In genomic region chr16:2956566-2956956, GRCh38 we compare ENCODE assay signal across 18 cellular contexts. TPM values are rescaled to one million over a fixed set of nuclear protein-coding genes. Genes with fewer than 3 reads are reported as not detected.
DNase-seq lines count a peak whose midpoint lies in the region; ATAC-seq and TF ChIP-seq lines count a peak whose summit lies in the region.
"Had no signal": no experiment of that assay in that cellular context is flagged by ENCODE, and none has a peak within 500 bp of the region (broad histone marks: within the 10 kb centered on the region; RNA-seq: fewer than 3 reads in every experiment).

No MANE protein-coding gene starts in this region.

- DNase-seq in GM06990 (ENCODE audit: extremely low read depth, insufficient read length), result peak; percentile 17
- peak; percentile 76 for DNase-seq in posterior vena cava (ENCODE audit: low spot score)
- DNase-seq in activated CD4-positive, alpha-beta T cell treated with anti-CD3 and anti-CD28 coated beads for 36 hours, result no peak
- DNase-seq in hepatic stellate cell (ENCODE audit: low spot score), result no peak
- DNase-seq: DMS79 treated with DMSO at 0.1 percent for 48 hours, HFFc6, NCI-H1092 treated with DMSO at 0.1 percent for 48 hours, NCI-H1436 treated with DMSO at 0.1 percent for 48 hours, NCI-H1930, NCI-H2227 treated with DMSO at 0.1 percent for 48 hours, NCI-H510A treated with DMSO at 0.1 percent for 48 hours, NCI-H748 treated with DMSO at 0.1 percent for 48 hours, SIG-M5, SK-N-SH had no signal

- intact Hi-C loops in dendritic cell treated with granulocyte-macrophage colony-stimulating factor and Interleukin-4, amounts not matched to agents 40 ng/mL and 50 ng/mL, for 4 days (cut with micrococcal nuclease), result no loop called here
- intact Hi-C loops in posterior vena cava (cut with DNase I), result no loop called here
- intact Hi-C loops in activated CD4-positive, alpha-beta T cell treated with anti-CD3 and anti-CD28 coated beads for 36 hours (cut with DNase I, micrococcal nuclease), result no loop called here

- H3K27ac Mint-ChIP-seq in dendritic cell treated with granulocyte-macrophage colony-stimulating factor and Interleukin-4, amounts not matched to agents 40 ng/mL and 50 ng/mL, for 4 days, result peak overlapping the region; percentile 8
- H3K27ac Mint-ChIP-seq in activated CD4-positive, alpha-beta T cell treated with anti-CD3 and anti-CD28 coated beads for 36 hours, result no peak overlapping the region
- H3K27ac Mint-ChIP-seq: HFFc6 had no signal

- H3K27me3 ChIP-seq in GM06990 (replicated peaks; ENCODE audit: control insufficient read depth, insufficient read depth, low read length), result no peaks in the 10 kb centered on the region

- TF ChIP-seq CTCF in GM06990 (IDR thresholded peaks at IDR 0.05; ENCODE audit: insufficient read depth, low read length, poor library complexity, severe bottlenecking), result no peak

- H3K4me3 ChIP-seq in GM06990 (replicated peaks; ENCODE audit: low read depth, low read length), result no peak overlapping the region

- H3K27me3 Mint-ChIP-seq in dendritic cell treated with granulocyte-macrophage colony-stimulating factor and Interleukin-4, amounts not matched to agents 40 ng/mL and 50 ng/mL, for 4 days, result peaks cover 40% of the 10 kb centered on the region
- peaks cover 8% of the 10 kb centered on the region for H3K27me3 Mint-ChIP-seq in activated CD4-positive, alpha-beta T cell treated with anti-CD3 and anti-CD28 coated beads for 36 hours

- no peaks in the 10 kb centered on the region for H3K9me3 ChIP-seq in KOPT-K1 (ENCODE audit: insufficient read depth, low read length, poor library complexity, severe bottlenecking)
- H3K9me3 ChIP-seq: SK-N-SH had no signal

- CTCF ChIA-PET in activated CD4-positive, alpha-beta T cell treated with anti-CD3 and anti-CD28 coated beads for 36 hours (lab: Charles Lee), result no interaction called here

- peak overlapping the region; percentile 41 for H3K27ac ChIP-seq in KOPT-K1 (ENCODE audit: low read depth, low read length, poor library complexity, severe bottlenecking)

- H3K36me3 Mint-ChIP-seq in dendritic cell treated with granulocyte-macrophage colony-stimulating factor and Interleukin-4, amounts not matched to agents 40 ng/mL and 50 ng/mL, for 4 days (ENCODE audit: low read depth), result no peaks in the 10 kb centered on the region
- H3K36me3 Mint-ChIP-seq in activated CD4-positive, alpha-beta T cell treated with anti-CD3 and anti-CD28 coated beads for 36 hours (ENCODE audit: low read depth), result no peaks in the 10 kb centered on the region

- H3K9me3 Mint-ChIP-seq in dendritic cell treated with granulocyte-macrophage colony-stimulating factor and Interleukin-4, amounts not matched to agents 40 ng/mL and 50 ng/mL, for 4 days, result no peaks in the 10 kb centered on the region
- H3K9me3 Mint-ChIP-seq in activated CD4-positive, alpha-beta T cell treated with anti-CD3 and anti-CD28 coated beads for 36 hours (ENCODE audit: low read depth), result no peaks in the 10 kb centered on the region
- H3K9me3 Mint-ChIP-seq: HFFc6 had no signal

- peaks cover 17% of the 10 kb centered on the region for H3K4me1 Mint-ChIP-seq in dendritic cell treated with granulocyte-macrophage colony-stimulating factor and Interleukin-4, amounts not matched to agents 40 ng/mL and 50 ng/mL, for 4 days (ENCODE audit: low read depth)
- peaks cover 3% of the 10 kb centered on the region for H3K4me1 Mint-ChIP-seq in activated CD4-positive, alpha-beta T cell treated with anti-CD3 and anti-CD28 coated beads for 36 hours

- ATAC-seq in activated CD4-positive, alpha-beta T cell treated with anti-CD3 and anti-CD28 coated beads for 36 hours, result no peak
- no peak for ATAC-seq in GM19324 (IDR thresholded peaks at IDR 0.05; ENCODE audit: low FRiP score, unreplicated experiment)

- H3K4me3 Mint-ChIP-seq in dendritic cell treated with granulocyte-macrophage colony-stimulating factor and Interleukin-4, amounts not matched to agents 40 ng/mL and 50 ng/mL, for 4 days, result no peak overlapping the region
- H3K4me3 Mint-ChIP-seq in activated CD4-positive, alpha-beta T cell treated with anti-CD3 and anti-CD28 coated beads for 36 hours, result no peak overlapping the region
- H3K4me3 Mint-ChIP-seq: HFFc6 had no signal

- POLR2A ChIA-PET in activated CD4-positive, alpha-beta T cell treated with anti-CD3 and anti-CD28 coated beads for 36 hours (lab: Charles Lee), result interaction anchor here (0.7 kb wide), 1 partner anchor 14 kb away, joined by 3 read pairs; no protein-coding TSS in a partner anchor

- H3K36me3 ChIP-seq in GM06990 (ENCODE audit: control insufficient read depth, insufficient read depth, low read length), result no peaks in the 10 kb centered on the region
- H3K36me3 ChIP-seq in KOPT-K1 (ENCODE audit: insufficient read depth, low read length), result no peaks in the 10 kb centered on the region

RNA-seq across cellular contexts. Expression of gene KREMEN2, which starts 7.5 kb away (rescaled TPM):
- not detected for total RNA-seq in posterior vena cava
- not detected for total RNA-seq in activated CD4-positive, alpha-beta T cell treated with anti-CD3 and anti-CD28 coated beads for 36 hours
- total RNA-seq: HFFc6 had no signal

RNA-seq across cellular contexts. Expression of gene PAQR4, which starts 12.6 kb away (rescaled TPM):
- total RNA-seq in posterior vena cava, result 1 to 10 TPM; 2.5 to 5.4 TPM
- total RNA-seq in activated CD4-positive, alpha-beta T cell treated with anti-CD3 and anti-CD28 coated beads for 36 hours, result 10 to 100 TPM; 28.7 to 31.2 TPM

RNA-seq across cellular contexts. Expression of gene PKMYT1, which starts 23.7 kb away (rescaled TPM):
- 1 to 10 TPM in 1 of 2 donors, under 1 TPM in 1; 0.76 to 1.6 TPM for total RNA-seq in posterior vena cava
- 100 to 1,000 TPM; 101 to 117 TPM for total RNA-seq in activated CD4-positive, alpha-beta T cell treated with anti-CD3 and anti-CD28 coated beads for 36 hours

RNA-seq across cellular contexts. Expression of gene FLYWCH1, which starts 44.8 kb away (rescaled TPM):
- 10 to 100 TPM; 31.0 to 37.7 TPM for total RNA-seq in posterior vena cava
- total RNA-seq in activated CD4-positive, alpha-beta T cell treated with anti-CD3 and anti-CD28 coated beads for 36 hours, result 10 to 100 TPM; 26.6 to 37.9 TPM

RNA-seq across cellular contexts. Expression of gene CLDN9, which starts 56.2 kb away (rescaled TPM):
- total RNA-seq in posterior vena cava, result not detected
- total RNA-seq in activated CD4-positive, alpha-beta T cell treated with anti-CD3 and anti-CD28 coated beads for 36 hours, result not detected
- total RNA-seq: H4, HFFc6 had no signal

Comparison
In these comparisons a context has a peak if more than half of its experiments do, and no peak if none do; other contexts are left out.
1. DNase-seq: peak in GM06990 (single experiment) and posterior vena cava (single experiment); none in activated CD4-positive, alpha-beta T cell treated with anti-CD3 and anti-CD28 coated beads for 36 hours (single experiment) and hepatic stellate cell (single experiment).
2. RNA of gene PAQR4, which starts 12.6 kb away (total RNA-seq): 28.7 to 31.2 TPM in activated CD4-positive, alpha-beta T cell treated with anti-CD3 and anti-CD28 coated beads for 36 hours; 2.5 to 5.4 TPM in posterior vena cava; every median in the first group is over 4 times any median in the second.
3. RNA of gene PKMYT1, which starts 23.7 kb away (total RNA-seq): 101 to 117 TPM in activated CD4-positive, alpha-beta T cell treated with anti-CD3 and anti-CD28 coated beads for 36 hours; 0.76 to 1.6 TPM in posterior vena cava; every median in the first group is over 10 times any median in the second.